27 cellular contexts compared by ENCODE assay signal in the genomic region with DNA sequence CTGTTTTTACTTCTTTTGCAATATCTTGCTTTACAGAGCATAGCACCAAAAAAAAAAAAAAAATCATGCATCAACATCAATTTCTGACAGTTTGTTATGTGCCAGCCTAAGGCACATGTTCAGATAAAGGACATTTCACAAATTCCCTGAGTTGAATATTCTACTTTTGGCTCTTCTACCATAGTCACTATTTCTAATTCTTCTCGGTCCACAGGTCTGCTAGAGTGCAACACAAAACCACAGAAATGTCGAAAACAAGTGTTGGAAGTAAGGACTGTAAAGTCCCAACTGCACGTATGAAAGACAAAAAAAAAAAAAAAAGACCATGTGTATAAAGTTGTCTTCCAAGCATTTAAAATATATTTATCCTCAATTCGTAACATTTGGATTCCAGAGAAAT.
DNase-seq lines count a peak whose midpoint lies in the region; ATAC-seq, FAIRE-seq and TF ChIP-seq lines count a peak whose summit lies in the region.
"Had no signal": no experiment of that assay in that cellular context is flagged by ENCODE, and none has a peak within 500 bp of the region (broad histone marks: within the 10 kb centered on the region; RNA-seq: fewer than 3 reads in every experiment).

No MANE protein-coding gene starts in this region.

- intact Hi-C loops in kidney (cut with DNase I) (no loop called here), psoas muscle (cut with DNase I) (no loop called here)

- TF ChIP-seq CTCF in AG09309 (IDR thresholded peaks at IDR 0.05; ENCODE audit: control insufficient read depth, insufficient read depth, low read depth, low read length, missing control alignments) (no peak), KMS-11 (conservative IDR thresholded peaks at IDR 0.05; ENCODE audit: low read depth, low read length) (no peak), chondrocyte (IDR thresholded peaks at IDR 0.05) (no peak), fibroblast of villous mesenchyme (IDR thresholded peaks at IDR 0.05; ENCODE audit: insufficient read depth, low read depth, low read length) (no peak), kidney (IDR thresholded peaks at IDR 0.05; ENCODE audit: borderline replicate concordance, extremely low read depth, insufficient read depth) (no peak), psoas muscle (IDR thresholded peaks at IDR 0.05) (no peak)

- no peak overlapping the region for H3K4me3 Mint-ChIP-seq in chondrocyte (ENCODE audit: unreplicated experiment)
- H3K4me3 Mint-ChIP-seq: CD8-positive, alpha-beta T cell had no signal

- H3K27me3 ChIP-seq in KMS-11 (ENCODE audit: insufficient read depth, low read depth) (no peaks in the 10 kb centered on the region), psoas muscle (ENCODE audit: insufficient read depth in 3 of 3, low read length in 2 of 3) (no peaks in the 10 kb centered on the region)

- H3K9ac ChIP-seq in KMS-11: no peak overlapping the region
- no peak overlapping the region for H3K9ac ChIP-seq in kidney (ENCODE audit: low read length in 2 of 2)
- H3K9ac ChIP-seq: SK-N-SH had no signal

- H3K4me1 ChIP-seq in KMS-11 (ENCODE audit: low read depth, poor library complexity, severe bottlenecking): peaks cover 59% of the 10 kb centered on the region
- H3K4me1 ChIP-seq in kidney (ENCODE audit: control insufficient read depth in 1 of 2, insufficient read depth in 1 of 2, low read depth in 1 of 2, low read length in 2 of 2): no peaks in the 10 kb centered on the region
- H3K4me1 ChIP-seq in psoas muscle: no peaks in the 10 kb centered on the region
- H3K4me1 ChIP-seq: Caco-2 had no signal

- FAIRE-seq in kidney (lab: Jason Lieb, UNC): no peak
- FAIRE-seq: G401.6, GM12878, H1 had no signal

- no peaks in the 10 kb centered on the region for H3K79me2 ChIP-seq in KMS-11 (ENCODE audit: insufficient read depth, low read depth)

- no peaks in the 10 kb centered on the region for H3K36me3 Mint-ChIP-seq in chondrocyte (ENCODE audit: low read depth)
- H3K36me3 Mint-ChIP-seq: CD8-positive, alpha-beta T cell had no signal

- H3K36me3 ChIP-seq in KMS-11 (ENCODE audit: insufficient read depth) (no peaks in the 10 kb centered on the region), kidney (ENCODE audit: control insufficient read depth in 1 of 2, insufficient read depth in 2 of 2, low read length in 2 of 2) (no peaks in the 10 kb centered on the region), psoas muscle (ENCODE audit: insufficient read depth in 1 of 2, low read depth in 1 of 2) (no peaks in the 10 kb centered on the region)

- H3K4me3 ChIP-seq in AG09309 (ENCODE audit: control insufficient read depth, low read depth, low read length) (no peak overlapping the region), KMS-11 (IDR thresholded peaks at IDR 0.05; ENCODE audit: insufficient read depth, low read depth, low read length) (no peak overlapping the region), fibroblast of villous mesenchyme (ENCODE audit: low read depth, low read length) (no peak overlapping the region), kidney (ENCODE audit: low read length in 2 of 2) (no peak overlapping the region), psoas muscle (no peak overlapping the region)
- H3K4me3 ChIP-seq: GM12878 had no signal

- WGBS in psoas muscle, 3 donors: 27 to 54% (median 34%) methylated on average over 4 of the region's 4 CpGs

- peak overlapping the region; percentile 9 for H3K27ac Mint-ChIP-seq in chondrocyte (ENCODE audit: unreplicated experiment)
- H3K27ac Mint-ChIP-seq: CD8-positive, alpha-beta T cell had no signal

- DNase-seq in AG09309 (ENCODE audit: low read depth) (peak; percentile 31), chondrocyte (ENCODE audit: low spot score) (no peak), fibroblast of villous mesenchyme (ENCODE audit: low read depth) (peak; percentile 29), NCI-H1105 treated with DMSO at 0.1 percent for 48 hours (lab: John Stamatoyannopoulos, UW) (no peak), NCI-H345 (lab: John Stamatoyannopoulos, UW) (no peak), kidney (no peak), psoas muscle (no peak)
- DNase-seq: 8988T; ACHN; C1 segment of cervical spinal cord; Caco-2; CD8-positive, alpha-beta T cell; HCEC 1CT; KG1; NCI-H1092; NCI-H1436 treated with DMSO at 0.1 percent for 48 hours; NCI-H187 treated with DMSO at 0.1 percent for 48 hours; NCI-H2171 treated with DMSO at 0.1 percent for 48 hours; NCI-H524 treated with DMSO at 0.1 percent for 48 hours; NCI-H774; NK-92 treated with Interleukin-12 subunit alpha and Interleukin-12 subunit beta, amount 100 ng/mL, for 24 hours; PC-3; SK-N-SH had no signal

- no peak overlapping the region for H3K4me2 ChIP-seq in KMS-11
- H3K4me2 ChIP-seq: SK-N-SH had no signal

- H3K9me3 ChIP-seq in kidney (ENCODE audit: control insufficient read depth in 1 of 2, low read length in 2 of 2) (no peaks in the 10 kb centered on the region), psoas muscle (no peaks in the 10 kb centered on the region)
- H3K9me3 ChIP-seq: Caco-2, SK-N-SH had no signal

- H3K27ac ChIP-seq in KMS-11 (peak overlapping the region; percentile 24), kidney (ENCODE audit: low read depth in 2 of 2, low read length in 2 of 2) (no peak overlapping the region), psoas muscle (no peak overlapping the region)

- no peaks in the 10 kb centered on the region for H3K9me3 Mint-ChIP-seq in chondrocyte (ENCODE audit: low read depth)

- H2AFZ ChIP-seq in KMS-11 (ENCODE audit: low read depth): 0 out of 2 replicates have a peak overlapping the region, but pooled peaks have one; percentile 16

- no peaks in the 10 kb centered on the region for H4K20me1 ChIP-seq in KMS-11 (ENCODE audit: insufficient read depth)

- no peaks in the 10 kb centered on the region for H3K27me3 Mint-ChIP-seq in chondrocyte (ENCODE audit: low read depth)

- peaks cover 42% of the 10 kb centered on the region for H3K4me1 Mint-ChIP-seq in chondrocyte (ENCODE audit: low read depth)

- ATAC-seq in psoas muscle: no peak
- ATAC-seq: CD8-positive, alpha-beta T cell; GM12878; PC-3 had no signal

Comparison
In these comparisons a context has a peak if more than half of its experiments do, and no peak if none do; other contexts are left out.
1. DNase-seq: peak in AG09309 (single experiment) and fibroblast of villous mesenchyme (single experiment); none in chondrocyte (single experiment), NCI-H1105 treated with DMSO at 0.1 percent for 48 hours (single experiment), NCI-H345 (single experiment), kidney (single experiment) and psoas muscle (0 of 2).